Comparison of ENCODE assay signal across 20 cellular contexts in genomic region chr6:30640481-30640880, GRCh38. TPM values are rescaled to one million over a fixed set of nuclear protein-coding genes. Genes with fewer than 3 reads are reported as not detected.
DNase-seq lines count a peak whose midpoint lies in the region; ATAC-seq, FAIRE-seq and TF ChIP-seq lines count a peak whose summit lies in the region.
"Had no signal": no experiment of that assay in that cellular context is flagged by ENCODE, and none has a peak within 500 bp of the region (broad histone marks: within the 10 kb centered on the region; RNA-seq: fewer than 3 reads in every experiment).

No MANE protein-coding gene starts in this region.

- in situ Hi-C loops in GM12878 (cut with MboI), result no loop called here

- peaks cover 27% of the 10 kb centered on the region for H3K4me1 Mint-ChIP-seq in activated naive CD4-positive, alpha-beta T cell treated with anti-CD3 and anti-CD28 coated beads, Interleukin-2, amount 10 ng/mL, durations not matched to agents 7 days and 5 days
- no peaks in the 10 kb centered on the region for H3K4me1 Mint-ChIP-seq in endodermal cell

- H3K4me2 ChIP-seq in OCI-LY1 (ENCODE audit: low read length), result no peak overlapping the region
- H3K4me2 ChIP-seq in GM12878 (ENCODE audit: control insufficient read depth, insufficient read depth), result no peak overlapping the region

- H2AFZ ChIP-seq in OCI-LY1 (ENCODE audit: low read length) (no peak overlapping the region), GM12878 (ENCODE audit: control insufficient read depth, low read depth, low read length) (no peak overlapping the region)

- no peaks in the 10 kb centered on the region for H3F3A ChIP-seq in OCI-LY1 (ENCODE audit: insufficient read depth, low read length)

- no peak for TF ChIP-seq POLR2A in GM12878 (IDR thresholded peaks at IDR 0.05; ENCODE audit: low read depth, low read length)

- WGBS in GM12878 (ENCODE audit: insufficient coverage, insufficient replicate concordance, low lambda C conversion rate, missing lambda C conversion rate), result 88% methylated on average over 10 of the region's 10 CpGs
- 95 to 97% methylated on average over 4 to 10 of the region's 10 CpGs for WGBS in endodermal cell (ENCODE audit: insufficient coverage in 1 of 2, insufficient read length in 1 of 2), 2 experiments

- intact Hi-C loops in GM12878 (cut with micrococcal nuclease; ENCODE audit: unreplicated experiment), result no loop called here

- DNase-seq in activated naive CD4-positive, alpha-beta T cell treated with anti-CD3 and anti-CD28 coated beads, Interleukin-2, amount 10 ng/mL, durations not matched to agents 7 days and 5 days, result peak; percentile 25
- DNase-seq in activated naive CD4-positive, alpha-beta T cell treated with anti-CD3 and anti-CD28 coated beads, Interleukin-2, amount 50 U/mL, for 16 hours, result no peak
- DNase-seq in GM12878 (ENCODE audit: low read depth, low spot score), result no peak
- no peak for DNase-seq in nucleus accumbens (lab: John Stamatoyannopoulos, UW)
- DNase-seq in endodermal cell, result no peak
- DNase-seq in urothelium cell line (ENCODE audit: low spot score), result no peak
- DNase-seq: activated CD4-positive, alpha-beta T cell treated with anti-CD3 and anti-CD28 coated beads for 48 hours; CD4-positive, alpha-beta memory T cell; DMS79 treated with DMSO at 0.1 percent for 48 hours; glutamatergic neuron; NCI-H1105; NCI-H526 treated with DMSO at 0.1 percent for 48 hours; OCI-M1; spleen had no signal

- H3K36me3 Mint-ChIP-seq in activated naive CD4-positive, alpha-beta T cell treated with anti-CD3 and anti-CD28 coated beads, Interleukin-2, amount 10 ng/mL, durations not matched to agents 7 days and 5 days, result peaks cover 10% of the 10 kb centered on the region
- H3K36me3 Mint-ChIP-seq in endodermal cell (ENCODE audit: low read depth), result peaks cover 65% of the 10 kb centered on the region

- SMC1A ChIA-PET in GM12878 (lab: Charles Lee; ENCODE audit: uncharacterized antibody, unreplicated experiment), result no interaction called here

- H3K4me3 ChIP-seq in OCI-LY1 (ENCODE audit: low read depth, low read length, poor library complexity, severe bottlenecking) (no peak overlapping the region), GM12878 (no peak overlapping the region), endodermal cell (ENCODE audit: low read length) (no peak overlapping the region)
- H3K4me3 ChIP-seq: K562, SK-N-MC, spleen, vagina had no signal

- H3K27ac Mint-ChIP-seq in activated naive CD4-positive, alpha-beta T cell treated with anti-CD3 and anti-CD28 coated beads, Interleukin-2, amount 10 ng/mL, durations not matched to agents 7 days and 5 days, result no peak overlapping the region
- H3K27ac Mint-ChIP-seq in endodermal cell, result no peak overlapping the region

- H3K36me3 ChIP-seq in OCI-LY1 (ENCODE audit: insufficient read depth, low read length) (peaks cover 12% of the 10 kb centered on the region; the same call in 1 of the 2 replicates), GM12878 (ENCODE audit: control insufficient read depth in 2 of 2, insufficient read depth in 2 of 2, low read length in 1 of 2) (peaks cover 0 to 7% of the 10 kb centered on the region in 2 experiments; a peak in 2 of 4 replicates), endodermal cell (ENCODE audit: control insufficient read depth, insufficient read depth, low read length) (peaks cover 73% of the 10 kb centered on the region)

- ATAC-seq in GM12878 (peak; percentile 34; the same call in 1 of the 3 replicates), HG02798 (IDR thresholded peaks at IDR 0.05; ENCODE audit: poor library complexity, unreplicated experiment) (no peak)
- ATAC-seq: K562 had no signal

- H3K9me3 ChIP-seq in OCI-LY1 (ENCODE audit: low read length), result no peaks in the 10 kb centered on the region
- no peaks in the 10 kb centered on the region for H3K9me3 ChIP-seq in GM12878 (replicated peaks; ENCODE audit: control insufficient read depth, insufficient read depth, low read length)
- H3K9me3 ChIP-seq in endodermal cell (ENCODE audit: control insufficient read depth, low read length), result no peaks in the 10 kb centered on the region
- H3K9me3 ChIP-seq: spleen, vagina had no signal

- CTCF ChIA-PET in activated naive CD4-positive, alpha-beta T cell treated with anti-CD3 and anti-CD28 coated beads, Interleukin-2, amount 10 ng/mL, durations not matched to agents 7 days and 5 days (lab: Charles Lee), result interaction anchor here (0.6 to 2.4 kb wide), 6 partner anchors 23 to 104 kb away, joined by 3 to 6 read pairs (median 4); partner anchors contain the start of genes IER3, MRPS18B and PPP1R10
- CTCF ChIA-PET in GM12878 (lab: Yijun Ruan, JAX), result interaction anchor here (1.0 to 1.1 kb wide), 2 partner anchors 99 to 157 kb away, joined by 3 to 7 read pairs; no protein-coding TSS in a partner anchor

- H3K27me3 Mint-ChIP-seq in activated naive CD4-positive, alpha-beta T cell treated with anti-CD3 and anti-CD28 coated beads, Interleukin-2, amount 10 ng/mL, durations not matched to agents 7 days and 5 days, result no peaks in the 10 kb centered on the region
- no peaks in the 10 kb centered on the region for H3K27me3 Mint-ChIP-seq in endodermal cell (ENCODE audit: insufficient read depth)
- H3K27me3 Mint-ChIP-seq: CD4-positive, alpha-beta memory T cell had no signal

- no peak overlapping the region for H3K4me3 Mint-ChIP-seq in activated naive CD4-positive, alpha-beta T cell treated with anti-CD3 and anti-CD28 coated beads, Interleukin-2, amount 10 ng/mL, durations not matched to agents 7 days and 5 days
- no peak overlapping the region for H3K4me3 Mint-ChIP-seq in endodermal cell
- H3K4me3 Mint-ChIP-seq: CD4-positive, alpha-beta memory T cell had no signal

- RAD21 ChIA-PET in GM12878 (lab: Charles Lee; ENCODE audit: unreplicated experiment), result no interaction called here

- H4K20me1 ChIP-seq in OCI-LY1 (ENCODE audit: insufficient read depth, low read length) (no peaks in the 10 kb centered on the region), GM12878 (ENCODE audit: control insufficient read depth, insufficient read depth) (no peaks in the 10 kb centered on the region)

- TF ChIP-seq CTCF in OCI-LY1 (IDR thresholded peaks at IDR 0.05; ENCODE audit: low read length) (peak; percentile 17; the same call in 1 of the 2 replicates), GM12878 (IDR thresholded peaks at IDR 0.05 in 2 of 3, conservative IDR thresholded peaks at IDR 0.05 in 1 of 3; ENCODE audit: control insufficient read depth in 2 of 3, extremely low read depth in 1 of 3, insufficient read depth in 1 of 3, low read depth in 3 of 3, low read length in 3 of 3) (peak in 1 of 3 experiments; percentile 5; a peak in 1 of 6 replicates), endodermal cell (conservative IDR thresholded peaks at IDR 0.05) (no peak)

- H3K79me2 ChIP-seq in OCI-LY1 (ENCODE audit: insufficient read depth, low read length) (no peaks in the 10 kb centered on the region), GM12878 (ENCODE audit: control insufficient read depth, insufficient read depth, low read length) (no peaks in the 10 kb centered on the region)

- no TSS peak for BruUV-seq in GM12878 (replicated peaks; lab: Mats Ljungman, UMichigan)

- H3K27me3 ChIP-seq in OCI-LY1 (ENCODE audit: insufficient read depth, low read length) (no peaks in the 10 kb centered on the region), GM12878 (replicated peaks in 1 of 2; ENCODE audit: control insufficient read depth in 2 of 2, insufficient read depth in 2 of 2, low read length in 1 of 2) (no peaks in the 10 kb centered on the region), endodermal cell (ENCODE audit: control insufficient read depth, insufficient read depth, low read length, poor library complexity, severe bottlenecking) (no peaks in the 10 kb centered on the region)
- H3K27me3 ChIP-seq: spleen, vagina had no signal

- no peak for TF ChIP-seq RAD21 in GM12878 (IDR thresholded peaks at IDR 0.05; ENCODE audit: insufficient read depth, low read depth, low read length)

- POLR2A ChIA-PET in GM12878 (lab: Charles Lee), result interaction anchor here (0.5 to 1.0 kb wide), 4 partner anchors 11 to 48 kb away, joined by 3 to 4 read pairs (median 4); partner anchors contain the start of gene MRPS18B

- no peaks in the 10 kb centered on the region for H3K9me2 ChIP-seq in OCI-LY1 (ENCODE audit: low read depth, low read length)

- FAIRE-seq in GM12878 (lab: Jason Lieb, UNC) (no peak), urothelium cell line (lab: Jason Lieb, UNC) (no peak)
- FAIRE-seq: astrocyte, K562 had no signal

- H3K27ac ChIP-seq in OCI-LY1 (ENCODE audit: low read depth, low read length, poor library complexity, severe bottlenecking), result no peak overlapping the region
- H3K27ac ChIP-seq in GM12878 (ENCODE audit: control insufficient read depth, insufficient read depth), result no peak overlapping the region
- H3K27ac ChIP-seq in endodermal cell (ENCODE audit: low read depth, low read length), result no peak overlapping the region
- H3K27ac ChIP-seq: SK-N-MC, spleen, vagina had no signal

- H3K9me3 Mint-ChIP-seq in activated naive CD4-positive, alpha-beta T cell treated with anti-CD3 and anti-CD28 coated beads, Interleukin-2, amount 10 ng/mL, durations not matched to agents 7 days and 5 days, result no peaks in the 10 kb centered on the region
- H3K9me3 Mint-ChIP-seq in endodermal cell, result no peaks in the 10 kb centered on the region
- H3K9me3 Mint-ChIP-seq: CD4-positive, alpha-beta memory T cell had no signal

- no peak overlapping the region for H3K9ac ChIP-seq in OCI-LY1 (ENCODE audit: low read length)
- no peak overlapping the region for H3K9ac ChIP-seq in GM12878 (ENCODE audit: control insufficient read depth, insufficient read depth, low read length)
- H3K9ac ChIP-seq in endodermal cell (ENCODE audit: extremely low read depth, low read length, poor library complexity, severe bottlenecking), result no peak overlapping the region

- H3K4me1 ChIP-seq in OCI-LY1 (ENCODE audit: insufficient read depth, low read length, severe bottlenecking), result peaks cover under 1% of the 10 kb centered on the region
- H3K4me1 ChIP-seq in GM12878 (ENCODE audit: control insufficient read depth, insufficient read depth, low read length), result no peaks in the 10 kb centered on the region
- H3K4me1 ChIP-seq in endodermal cell (ENCODE audit: control insufficient read depth, insufficient read depth, low read length), result no peaks in the 10 kb centered on the region
- H3K4me1 ChIP-seq: vagina had no signal

- no peak for TF ChIP-seq EP300 in GM12878 (IDR thresholded peaks at IDR 0.05; ENCODE audit: borderline replicate concordance in 1 of 2, control insufficient read depth in 1 of 2, low read depth in 2 of 2, low read length in 2 of 2)

RNA-seq across cellular contexts. Expression of gene C6orf136, which starts 6.5 kb away (rescaled TPM):
- total RNA-seq in GM12878 (2013; cell fraction: nucleolus; rRNA removed), result 9.6 and 12.2 TPM in 2 replicates
- total RNA-seq in GM12878 (2014; rRNA removed), result 11.4 and 13.5 TPM in 2 replicates
- 5.2 and 7.0 TPM in 2 replicates for total RNA-seq in GM12878 (2014; rRNA removed; fragmentation: Illumina TruSeq; extraction: Trizol)
- total RNA-seq in GM12878 (2021), result 24.1 and 27.5 TPM in 2 replicates
- polyA plus RNA-seq in GM12878 (2011; ENCODE audit: low read depth), result 9.4 TPM
- polyA plus RNA-seq in GM12878 (2011; rRNA removed), result 5.2 and 11.0 TPM in 2 replicates
- 17.4 and 19.0 TPM in 2 replicates for polyA plus RNA-seq in GM12878 (2011; cell fraction: cytosol; rRNA removed)
- polyA plus RNA-seq in GM12878 (2011; cell fraction: nucleus; rRNA removed), result 45.0 and 55.7 TPM in 2 replicates
- 11.6 and 18.9 TPM in 2 replicates for polyA plus RNA-seq in GM12878 (2012)
- 14.5 and 18.1 TPM in 2 replicates for polyA plus RNA-seq in GM12878 (2014; fragmentation: Illumina TruSeq; extraction: Trizol)
- 10 to 100 TPM in 1 of 2 experiments, 1 to 10 TPM in 1; 10.0 to 14.6 TPM for polyA plus RNA-seq in GM12878 (2014; fragmentation: Nextera tagmentation; extraction: Ambion mirVana)
- polyA plus RNA-seq in GM12878 (2014; rRNA removed), result 21.1 and 23.7 TPM in 2 replicates
- 10 to 100 TPM; 15.3 to 15.7 TPM for polyA plus RNA-seq in GM12878 (2016; fragmentation: Nextera tagmentation; extraction: Ambion mirVana)
- 9.5 and 12.1 TPM in 2 replicates for polyA minus RNA-seq in GM12878 (2011; rRNA and poly(A)+ RNA removed)
- polyA minus RNA-seq in GM12878 (2011; cell fraction: cytosol; rRNA and poly(A)+ RNA removed), result 7.4 and 8.3 TPM in 2 replicates
- polyA minus RNA-seq in GM12878 (2011; cell fraction: nucleus; rRNA and poly(A)+ RNA removed), result 10.5 and 10.9 TPM in 2 replicates
- total RNA-seq in endodermal cell, result 10 to 100 TPM; 17.9 to 24.3 TPM
- polyA plus RNA-seq in endodermal cell (2013, experiment 1 of 2), result 16.9 TPM
- polyA plus RNA-seq in endodermal cell (2013, experiment 2 of 2), result 16.7 TPM

RNA-seq across cellular contexts. Expression of gene ATAT1, which starts 13.8 kb away (rescaled TPM):
- 20.0 and 21.2 TPM in 2 replicates for total RNA-seq in GM12878 (2013; cell fraction: nucleolus; rRNA removed)
- total RNA-seq in GM12878 (2014; rRNA removed) (4.5 and 4.7 TPM in 2 replicates), GM12878 (2014; rRNA removed; fragmentation: Illumina TruSeq; extraction: Trizol) (2.5 and 2.9 TPM in 2 replicates), GM12878 (2021) (7.1 and 9.0 TPM in 2 replicates), endodermal cell (10 to 100 TPM; 31.6 to 38.0 TPM)
- 11.5 TPM for polyA plus RNA-seq in GM12878 (2011; ENCODE audit: low read depth)
- polyA plus RNA-seq in GM12878 (2011; rRNA removed) (3.6 and 4.8 TPM in 2 replicates), GM12878 (2014; fragmentation: Illumina TruSeq; extraction: Trizol) (6.8 and 10.2 TPM in 2 replicates), GM12878 (2014; fragmentation: Nextera tagmentation; extraction: Ambion mirVana) (1 to 10 TPM; 1.1 to 1.7 TPM), GM12878 (2014; rRNA removed) (12.7 and 13.1 TPM in 2 replicates), GM12878 (2016; fragmentation: Nextera tagmentation; extraction: Ambion mirVana) (10 to 100 TPM; 12.2 to 14.2 TPM)
- 5.0 and 5.4 TPM in 2 replicates for polyA plus RNA-seq in GM12878 (2011; cell fraction: cytosol; rRNA removed)
- 25.6 and 26.0 TPM in 2 replicates for polyA plus RNA-seq in GM12878 (2011; cell fraction: nucleus; rRNA removed)
- polyA plus RNA-seq in GM12878 (2012), result 11.5 and 11.8 TPM in 2 replicates
- polyA minus RNA-seq in GM12878 (2011; rRNA and poly(A)+ RNA removed), result 1.6 and 2.3 TPM in 2 replicates
- 1.7 and 2.1 TPM in 2 replicates for polyA minus RNA-seq in GM12878 (2011; cell fraction: cytosol; rRNA and poly(A)+ RNA removed)
- 4.2 and 6.1 TPM in 2 replicates for polyA minus RNA-seq in GM12878 (2011; cell fraction: nucleus; rRNA and poly(A)+ RNA removed)
- polyA plus RNA-seq in endodermal cell (2013, experiment 1 of 2), result 87.3 TPM
- polyA plus RNA-seq in endodermal cell (2013, experiment 2 of 2), result 72.0 TPM

RNA-seq across cellular contexts. Expression of gene MRPS18B, which starts 22.8 kb away (rescaled TPM):
- 29.8 and 30.1 TPM in 2 replicates for total RNA-seq in GM12878 (2013; cell fraction: nucleolus; rRNA removed)
- total RNA-seq in GM12878 (2014; rRNA removed) (108 and 113 TPM in 2 replicates), GM12878 (2014; rRNA removed; fragmentation: Illumina TruSeq; extraction: Trizol) (112 and 121 TPM in 2 replicates), GM12878 (2021) (80.9 and 87.7 TPM in 2 replicates), endodermal cell (10 to 100 TPM; 37.6 to 39.7 TPM)
- 75.6 TPM for polyA plus RNA-seq in GM12878 (2011; ENCODE audit: low read depth)
- polyA plus RNA-seq in GM12878 (2011; rRNA removed) (104 and 133 TPM in 2 replicates), GM12878 (2014; fragmentation: Illumina TruSeq; extraction: Trizol) (208 and 218 TPM in 2 replicates), GM12878 (2014; fragmentation: Nextera tagmentation; extraction: Ambion mirVana) (100 to 1,000 TPM; 219 to 259 TPM), GM12878 (2014; rRNA removed) (118 and 166 TPM in 2 replicates), GM12878 (2016; fragmentation: Nextera tagmentation; extraction: Ambion mirVana) (100 to 1,000 TPM; 132 to 147 TPM)
- polyA plus RNA-seq in GM12878 (2011; cell fraction: cytosol; rRNA removed), result 163 and 222 TPM in 2 replicates
- 53.8 and 56.7 TPM in 2 replicates for polyA plus RNA-seq in GM12878 (2011; cell fraction: nucleus; rRNA removed)
- polyA plus RNA-seq in GM12878 (2012), result 87.0 and 101 TPM in 2 replicates
- polyA minus RNA-seq in GM12878 (2011; rRNA and poly(A)+ RNA removed), result 97.8 and 178 TPM in 2 replicates
- polyA minus RNA-seq in GM12878 (2011; cell fraction: cytosol; rRNA and poly(A)+ RNA removed), result 44.4 and 60.7 TPM in 2 replicates
- polyA minus RNA-seq in GM12878 (2011; cell fraction: nucleus; rRNA and poly(A)+ RNA removed), result 21.8 and 28.8 TPM in 2 replicates
- polyA plus RNA-seq in endodermal cell (2013, experiment 1 of 2), result 48.6 TPM
- polyA plus RNA-seq in endodermal cell (2013, experiment 2 of 2), result 45.3 TPM

RNA-seq across cellular contexts. Expression of gene PPP1R10, which starts 23.4 kb away (rescaled TPM):
- total RNA-seq in GM12878 (2013; cell fraction: nucleolus; rRNA removed), result 156 and 174 TPM in 2 replicates
- total RNA-seq in GM12878 (2014; rRNA removed) (81.1 and 83.8 TPM in 2 replicates), GM12878 (2014; rRNA removed; fragmentation: Illumina TruSeq; extraction: Trizol) (42.7 and 42.9 TPM in 2 replicates), GM12878 (2021) (75.1 and 78.7 TPM in 2 replicates), endodermal cell (100 to 1,000 TPM; 122 to 126 TPM)
- 23.2 TPM for polyA plus RNA-seq in GM12878 (2011; ENCODE audit: low read depth)
- polyA plus RNA-seq in GM12878 (2011; rRNA removed) (22.9 and 37.6 TPM in 2 replicates), GM12878 (2014; fragmentation: Illumina TruSeq; extraction: Trizol) (68.0 and 76.2 TPM in 2 replicates), GM12878 (2014; fragmentation: Nextera tagmentation; extraction: Ambion mirVana) (10 to 100 TPM; 11.3 to 22.6 TPM), GM12878 (2014; rRNA removed) (36.7 and 37.9 TPM in 2 replicates), GM12878 (2016; fragmentation: Nextera tagmentation; extraction: Ambion mirVana) (10 to 100 TPM; 39.6 to 46.1 TPM)
- polyA plus RNA-seq in GM12878 (2011; cell fraction: cytosol; rRNA removed), result 18.5 TPM in 2 replicates
- 68.7 and 69.0 TPM in 2 replicates for polyA plus RNA-seq in GM12878 (2011; cell fraction: nucleus; rRNA removed)
- polyA plus RNA-seq in GM12878 (2012), result 16.0 and 28.3 TPM in 2 replicates
- polyA minus RNA-seq in GM12878 (2011; rRNA and poly(A)+ RNA removed), result 131 and 159 TPM in 2 replicates
- polyA minus RNA-seq in GM12878 (2011; cell fraction: cytosol; rRNA and poly(A)+ RNA removed), result 16.3 and 23.9 TPM in 2 replicates
- polyA minus RNA-seq in GM12878 (2011; cell fraction: nucleus; rRNA and poly(A)+ RNA removed), result 188 and 320 TPM in 2 replicates
- polyA plus RNA-seq in endodermal cell (2013, experiment 1 of 2), result 43.2 TPM
- polyA plus RNA-seq in endodermal cell (2013, experiment 2 of 2), result 41.9 TPM

RNA-seq across cellular contexts. Expression of gene DHX16, which starts 32.3 kb away (rescaled TPM):
- 26.0 and 31.3 TPM in 2 replicates for total RNA-seq in GM12878 (2013; cell fraction: nucleolus; rRNA removed)
- total RNA-seq in GM12878 (2014; rRNA removed) (39.5 and 40.0 TPM in 2 replicates), GM12878 (2014; rRNA removed; fragmentation: Illumina TruSeq; extraction: Trizol) (35.6 and 38.1 TPM in 2 replicates), GM12878 (2021) (30.3 and 31.8 TPM in 2 replicates), endodermal cell (10 to 100 TPM; 33.5 to 33.9 TPM)
- polyA plus RNA-seq in GM12878 (2011; ENCODE audit: low read depth), result 11.4 TPM
- polyA plus RNA-seq in GM12878 (2011; rRNA removed) (27.5 and 36.3 TPM in 2 replicates), GM12878 (2014; fragmentation: Illumina TruSeq; extraction: Trizol) (26.8 and 41.0 TPM in 2 replicates), GM12878 (2014; fragmentation: Nextera tagmentation; extraction: Ambion mirVana) (10 to 100 TPM; 10.1 to 17.7 TPM), GM12878 (2014; rRNA removed) (38.4 and 41.4 TPM in 2 replicates), GM12878 (2016; fragmentation: Nextera tagmentation; extraction: Ambion mirVana) (10 to 100 TPM; 40.3 to 41.4 TPM)
- 47.8 and 51.2 TPM in 2 replicates for polyA plus RNA-seq in GM12878 (2011; cell fraction: cytosol; rRNA removed)
- 97.9 and 117 TPM in 2 replicates for polyA plus RNA-seq in GM12878 (2011; cell fraction: nucleus; rRNA removed)
- 19.2 and 23.7 TPM in 2 replicates for polyA plus RNA-seq in GM12878 (2012)
- polyA minus RNA-seq in GM12878 (2011; rRNA and poly(A)+ RNA removed), result 41.6 and 44.4 TPM in 2 replicates
- polyA minus RNA-seq in GM12878 (2011; cell fraction: cytosol; rRNA and poly(A)+ RNA removed), result 11.2 and 16.0 TPM in 2 replicates
- 13.4 and 21.2 TPM in 2 replicates for polyA minus RNA-seq in GM12878 (2011; cell fraction: nucleus; rRNA and poly(A)+ RNA removed)
- 31.1 TPM for polyA plus RNA-seq in endodermal cell (2013, experiment 1 of 2)
- 33.3 TPM for polyA plus RNA-seq in endodermal cell (2013, experiment 2 of 2)
